Comparison of ENCODE assay signal across 8 cellular contexts in the genomic region with DNA sequence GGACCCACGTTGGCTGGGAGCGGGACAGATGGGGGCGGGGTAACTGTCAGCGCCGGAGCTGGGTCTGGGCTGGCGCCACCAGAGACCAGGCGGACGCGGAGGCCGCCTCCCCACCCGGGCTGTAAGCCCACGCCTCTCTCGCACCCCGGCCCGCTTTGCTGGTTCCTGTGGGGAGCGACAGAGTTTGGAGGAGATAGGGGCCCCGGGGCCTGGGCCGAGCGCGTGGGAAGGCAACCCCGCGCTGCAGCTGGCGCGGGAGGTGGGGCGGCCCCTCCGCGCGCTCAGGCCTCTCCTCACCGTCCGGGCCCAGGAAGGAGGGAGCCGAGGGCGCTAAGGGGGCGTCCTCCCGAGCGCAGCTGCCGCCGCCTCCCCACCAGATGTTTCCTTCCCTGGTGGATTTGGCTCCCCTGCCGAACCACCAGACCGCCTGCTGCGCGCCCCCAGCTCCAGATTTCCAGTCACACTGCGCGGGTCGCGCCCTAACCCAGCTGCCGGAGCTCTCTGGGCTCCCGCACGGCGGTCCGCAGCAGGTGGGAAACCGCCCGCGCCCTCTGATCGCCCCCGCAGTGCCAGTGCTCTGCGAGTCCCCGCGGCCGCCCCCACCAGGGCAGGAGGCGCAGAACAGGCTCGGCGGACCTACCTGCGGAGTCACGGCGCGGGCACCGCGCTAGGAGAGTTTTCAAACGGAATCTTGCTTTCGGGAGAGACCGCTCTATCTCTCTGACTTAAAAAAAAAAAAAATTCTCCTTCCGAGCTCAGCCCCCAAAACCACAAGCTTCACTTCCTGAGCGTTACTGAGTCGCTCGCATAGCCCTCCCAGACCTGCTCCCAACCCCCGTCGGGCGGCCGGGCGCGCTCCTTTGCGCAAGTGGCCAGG. TPM values are rescaled to one million over a fixed set of nuclear protein-coding genes. Genes with fewer than 3 reads are reported as not detected.
DNase-seq lines count a peak whose midpoint lies in the region; ATAC-seq and TF ChIP-seq lines count a peak whose summit lies in the region.

No MANE protein-coding gene starts in this region.

- POLR2A ChIA-PET in HEK293T (lab: Yijun Ruan, JAX) (interaction anchor here (0.6 to 1.5 kb wide), 6 partner anchors 11 to 251 kb away, joined by 3 to 9 read pairs (median 3); no protein-coding TSS in a partner anchor), MCF 10A (lab: Yijun Ruan, JAX) (interaction anchor here (0.5 kb wide), 1 partner anchor 489 kb away, joined by 4 read pairs; no protein-coding TSS in a partner anchor)

- BruUV-seq in MCF 10A (replicated peaks; lab: Mats Ljungman, UMichigan) = no TSS peak

- no peaks in the 10 kb centered on the region for H3K9me3 ChIP-seq in right lobe of liver

- peak; percentile 70 for TF ChIP-seq CTCF in GM12875 (IDR thresholded peaks at IDR 0.05; ENCODE audit: borderline replicate concordance, insufficient read depth, low read depth, low read length)
- TF ChIP-seq CTCF in MCF 10A (IDR thresholded peaks at IDR 0.05; ENCODE audit: unreplicated experiment) = peak; percentile 30
- peak; percentile 28 to 35 (median 29) for TF ChIP-seq CTCF in right lobe of liver (IDR thresholded peaks at IDR 0.05)

- WGBS in right lobe of liver (ENCODE audit: insufficient coverage, low coverage, low lambda C conversion rate, missing lambda C conversion rate) = 3% methylated on average over 13 of the region's 82 CpGs

- peak overlapping the region; percentile 84 for H3K4me3 ChIP-seq in GM12875 (ENCODE audit: low read depth, low read length)
- peak overlapping the region; percentile 42 to 50 (median 46) for H3K4me3 ChIP-seq in right lobe of liver

- H3K4me3 Mint-ChIP-seq in MCF 10A (ENCODE audit: unreplicated experiment) = peak overlapping the region; percentile 76

- ATAC-seq in right lobe of liver = peak; percentile 63 to 72 (median 64)

- peaks cover 6% of the 10 kb centered on the region for H3K4me1 Mint-ChIP-seq in MCF 10A (ENCODE audit: insufficient read depth, unreplicated experiment)

- peak overlapping the region; percentile 18 for H3K27ac Mint-ChIP-seq in MCF 10A (ENCODE audit: low read depth, unreplicated experiment)

- no peaks in the 10 kb centered on the region for H3K36me3 Mint-ChIP-seq in MCF 10A (ENCODE audit: insufficient read depth, unreplicated experiment)

- peak; percentile 79 for DNase-seq in HEK293T (ENCODE audit: extremely low spot score)
- peak; percentile 90 for DNase-seq in MV-4-11 (lab: John Stamatoyannopoulos, UW)
- DNase-seq in UCSD-AML1 (lab: John Stamatoyannopoulos, UW; ENCODE audit: unreplicated experiment) = peak; percentile 64
- DNase-seq in MCF 10A (ENCODE audit: unreplicated experiment) = peak; percentile 49
- DNase-seq in right lobe of liver = peak; percentile 65 to 75 (median 74)
- DNase-seq in stimulated activated CD8-positive, alpha-beta memory T cell treated with anti-CD3 and anti-CD28 coated beads, Interleukin-15, amount 100 ng/mL, for 1 hour (ENCODE audit: low read depth) = peak; percentile 65
- no peak for DNase-seq in HCEC 1CT

- CTCF ChIA-PET in HEK293T (lab: Yijun Ruan, JAX) (interaction anchor here (0.5 to 1.4 kb wide), 10 partner anchors 8 to 658 kb away, joined by 3 to 5 read pairs (median 3); partner anchors contain the start of genes GLMN and RPAP2), MCF 10A (lab: Yijun Ruan, JAX) (interaction anchor here (0.7 to 1.0 kb wide), 3 partner anchors 53 to 1569 kb away, joined by 3 to 4 read pairs (median 4); no protein-coding TSS in a partner anchor)

- H3K4me1 ChIP-seq in right lobe of liver = peaks cover 0 to 52% (median 22%) of the 10 kb centered on the region in 4 donors

- no peaks in the 10 kb centered on the region for H3K9me3 Mint-ChIP-seq in MCF 10A (ENCODE audit: unreplicated experiment)

- no peak for TF ChIP-seq POLR2A in right lobe of liver (IDR thresholded peaks at IDR 0.05)

- peaks cover 7 to 57% of the 10 kb centered on the region in 2 donors for H3K27me3 ChIP-seq in right lobe of liver

- peak overlapping the region in 1 of 3 donors; percentile 24 for H3K27ac ChIP-seq in right lobe of liver

- H3K27me3 Mint-ChIP-seq in MCF 10A (ENCODE audit: insufficient read depth, unreplicated experiment) = peaks cover 22% of the 10 kb centered on the region

- H3K36me3 ChIP-seq in right lobe of liver = no peaks in the 10 kb centered on the region

- intact Hi-C loops in MCF 10A (cut with micrococcal nuclease) = no loop called here
- intact Hi-C loops in right lobe of liver (cut with DNase I) = no loop called here

TF ChIP-seq in HEK293T, 16 proteins besides CTCF, POLR2A, EP300 and RAD21:
- TF ChIP-seq CTBP1 (IDR thresholded peaks at IDR 0.05; ENCODE audit: borderline replicate concordance) (no peak), L3MBTL2 (conservative IDR thresholded peaks at IDR 0.05) (peak; percentile 46; the same call in 1 of the 2 replicates), FOXM1 (IDR thresholded peaks at IDR 0.05; ENCODE audit: borderline replicate concordance) (no peak), NFRKB (IDR thresholded peaks at IDR 0.05) (no peak), SP1 (IDR thresholded peaks at IDR 0.05) (no peak), ELF4 (IDR thresholded peaks at IDR 0.05) (no peak), HDGF (IDR thresholded peaks at IDR 0.05; ENCODE audit: borderline replicate concordance) (0 out of 2 replicates have a peak, but pooled peaks have one; percentile 31), BHLHE40 (IDR thresholded peaks at IDR 0.05; ENCODE audit: borderline replicate concordance) (no peak), ARNT (IDR thresholded peaks at IDR 0.05) (no peak), ZNF384 (IDR thresholded peaks at IDR 0.05) (no peak; the same call in 1 of the 2 replicates), PKNOX1 (IDR thresholded peaks at IDR 0.05) (no peak), FOXK2 (IDR thresholded peaks at IDR 0.05) (no peak), SUZ12 (IDR thresholded peaks at IDR 0.05) (no peak), FOXA1 (IDR thresholded peaks at IDR 0.05) (no peak), TARDBP (IDR thresholded peaks at IDR 0.05) (no peak), LEF1 (IDR thresholded peaks at IDR 0.05; ENCODE audit: borderline replicate concordance) (no peak)

RNA-seq across cellular contexts. Expression of gene GFI1, which starts 1.1 kb away (rescaled TPM):
- 0.27 TPM in 1 of 2 replicates, not detected in the other for total RNA-seq in MCF 10A (2022)
- total RNA-seq in right lobe of liver = under 1 TPM; 0.12 to 0.80 (median 0.42) TPM
